8 cellular contexts compared by ENCODE assay signal in the genomic region with DNA sequence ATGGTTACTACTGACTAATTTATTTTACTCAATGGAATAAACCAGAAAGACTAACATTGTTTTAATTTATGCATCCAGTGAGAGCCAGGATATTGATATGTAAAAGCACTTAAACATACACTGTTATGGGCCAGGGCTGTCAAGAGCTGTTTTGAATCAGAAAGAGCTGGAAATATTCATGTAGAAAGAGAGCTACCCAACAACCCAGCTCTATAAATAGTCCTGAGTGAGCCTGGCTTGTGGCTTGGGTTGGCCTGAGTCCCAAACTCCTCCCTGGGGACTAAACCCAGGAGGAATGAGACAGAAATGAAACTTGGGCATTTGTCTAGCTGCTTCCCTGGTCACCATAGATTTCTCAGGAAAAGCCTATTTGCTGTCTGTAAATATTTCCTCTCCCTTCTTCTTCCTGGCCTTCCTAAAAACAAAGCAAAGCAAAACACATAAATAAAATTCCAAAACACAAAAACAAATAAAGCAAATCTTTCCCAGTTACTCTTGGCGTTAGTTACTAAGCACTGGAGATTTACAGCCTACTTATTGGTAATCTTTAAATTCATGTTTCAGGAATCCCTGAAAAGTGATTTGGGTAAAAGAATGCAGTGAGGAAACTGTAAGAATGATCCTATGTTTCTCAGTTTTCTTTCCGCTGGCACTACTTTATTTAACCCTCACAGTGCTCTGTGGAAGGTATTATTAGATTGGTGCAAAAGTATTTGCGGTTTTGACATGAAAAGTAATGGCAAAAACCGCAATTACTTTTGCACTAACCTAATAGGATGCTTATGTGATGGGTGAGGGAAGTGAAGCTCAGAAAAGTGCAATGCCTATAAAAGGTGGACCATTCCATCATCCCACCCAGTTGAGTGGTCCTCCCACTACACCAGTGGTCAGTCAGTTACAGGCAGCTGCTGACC.
DNase-seq lines count a peak whose midpoint lies in the region; TF ChIP-seq lines count a peak whose summit lies in the region.

No MANE protein-coding gene starts in this region.

- no peak overlapping the region for H3K27ac Mint-ChIP-seq in immature natural killer cell

- intact Hi-C loops in vagina (cut with DNase I), result no loop called here

- H3K9me3 Mint-ChIP-seq in immature natural killer cell, result peaks cover 9 to 24% (median 15%) of the 10 kb centered on the region in 6 donors

- TF ChIP-seq CTCF in vagina (IDR thresholded peaks at IDR 0.05) (no peak), suprapubic skin (IDR thresholded peaks at IDR 0.05) (no peak)

- H3K4me3 ChIP-seq in vagina (no peak overlapping the region), suprapubic skin (no peak overlapping the region)

- no peaks in the 10 kb centered on the region for H3K9me3 ChIP-seq in vagina
- H3K9me3 ChIP-seq in suprapubic skin, result peaks cover 8% of the 10 kb centered on the region

- WGBS in suprapubic skin, result 51% methylated on average over 4 of the region's 4 CpGs

- H3K4me3 Mint-ChIP-seq in immature natural killer cell, result no peak overlapping the region

- H3K27me3 Mint-ChIP-seq in immature natural killer cell (ENCODE audit: low read depth in 3 of 3), result peaks cover 0 to 7% (median 0%) of the 10 kb centered on the region in 3 donors

- no peaks in the 10 kb centered on the region for H3K27me3 ChIP-seq in vagina
- H3K27me3 ChIP-seq in suprapubic skin, result no peaks in the 10 kb centered on the region

- no peaks in the 10 kb centered on the region for H3K4me1 Mint-ChIP-seq in immature natural killer cell

- DNase-seq in AG08396 (ENCODE audit: low spot score) (peak; percentile 82), NCI-H1092 (lab: John Stamatoyannopoulos, UW) (peak; percentile 47), brain pericyte (ENCODE audit: low read depth, low spot score) (peak; percentile 47), kidney tubule cell (ENCODE audit: low spot score) (peak; percentile 51), vagina (ENCODE audit: extremely low spot score in 2 of 2) (no peak), suprapubic skin (ENCODE audit: low spot score in 2 of 2) (no peak), immature natural killer cell (no peak)
- no peak for DNase-seq in stimulated activated CD4-positive, alpha-beta T cell treated with anti-CD3 and anti-CD28 coated beads, Interleukin-4, amount 100 ng/mL, for 4 hours

- TF ChIP-seq POLR2A in vagina (IDR thresholded peaks at IDR 0.05), result no peak
- TF ChIP-seq POLR2A in suprapubic skin (IDR thresholded peaks at IDR 0.05), result no peak

- TF ChIP-seq EP300 in suprapubic skin (IDR thresholded peaks at IDR 0.05), result no peak

- no peaks in the 10 kb centered on the region for H3K36me3 ChIP-seq in vagina
- no peaks in the 10 kb centered on the region for H3K36me3 ChIP-seq in suprapubic skin

- H3K27ac ChIP-seq in vagina (peak overlapping the region; percentile 9), suprapubic skin (no peak overlapping the region)

- peaks cover 0 to 10% (median 4%) of the 10 kb centered on the region in 3 donors for H3K36me3 Mint-ChIP-seq in immature natural killer cell

- peaks cover 12% of the 10 kb centered on the region for H3K4me1 ChIP-seq in vagina
- peaks cover 14% of the 10 kb centered on the region for H3K4me1 ChIP-seq in suprapubic skin

Comparison
In these comparisons a context has a peak if more than half of its experiments do, and no peak if none do; other contexts are left out.
1. DNase-seq: peak in AG08396 (single experiment), NCI-H1092 (single experiment), brain pericyte (single experiment) and kidney tubule cell (single experiment); none in vagina (0 of 2), suprapubic skin (0 of 2), stimulated activated CD4-positive, alpha-beta T cell treated with anti-CD3 and anti-CD28 coated beads, Interleukin-4, amount 100 ng/mL, for 4 hours (0 of 2) and immature natural killer cell (0 of 3).